Comparison of ENCODE assay signal across 17 cellular contexts in genomic region chr13:35906636-35907035, GRCh38.
DNase-seq lines count a peak whose midpoint lies in the region; ATAC-seq, FAIRE-seq and TF ChIP-seq lines count a peak whose summit lies in the region.
"Had no signal": no experiment of that assay in that cellular context is flagged by ENCODE, and none has a peak within 500 bp of the region (broad histone marks: within the 10 kb centered on the region; RNA-seq: fewer than 3 reads in every experiment).

No MANE protein-coding gene starts in this region.

- whole genome bisulfite sequencing in H1 (ENCODE audit: extremely low coverage in 1 of 2, insufficient coverage in 1 of 2, insufficient read length in 1 of 2, insufficient replicate concordance in 2 of 2, low coverage in 1 of 2, low lambda C conversion rate in 2 of 2, missing lambda C conversion rate in 1 of 2), 2 experiments: 70% methylated on average over 4 of the region's 4 CpGs; no CpG with 5 or more reads in 1 of the 2 experiments
- 51% methylated on average over 4 of the region's 4 CpGs for WGBS in right cardiac atrium

- TF ChIP-seq RAD21 in H1 (IDR thresholded peaks at IDR 0.05 in 1 of 2, conservative IDR thresholded peaks at IDR 0.05 in 1 of 2; ENCODE audit: low read depth in 2 of 2, low read length in 2 of 2): no peak

- no peak overlapping the region for H3K27ac ChIP-seq in left ventricle myocardium inferior (replicated peaks)
- H3K27ac ChIP-seq in MM.1S (ENCODE audit: low read length): peak overlapping the region; percentile 39; the same call in 1 of the 2 replicates
- no peak overlapping the region; the same call in 1 of the 2 replicates for H3K27ac ChIP-seq in H1 (ENCODE audit: low read depth, low read length)
- peak overlapping the region; percentile 45 for H3K27ac ChIP-seq in right cardiac atrium (ENCODE audit: low read length)
- no peak overlapping the region for H3K27ac ChIP-seq in WERI-Rb-1
- H3K27ac ChIP-seq: BLaER1, HL-60 had no signal

- H3K18ac ChIP-seq in H1 (ENCODE audit: extremely low read depth, low read length): no peak overlapping the region

- no peaks in the 10 kb centered on the region for H3K9me3 ChIP-seq in left ventricle myocardium inferior (replicated peaks)
- H3K9me3 ChIP-seq in MM.1S (replicated peaks; ENCODE audit: insufficient read depth, low read length): no peaks in the 10 kb centered on the region
- no peaks in the 10 kb centered on the region for H3K9me3 ChIP-seq in H1 (ENCODE audit: insufficient read depth in 2 of 2, low read depth in 1 of 2, low read length in 1 of 2)
- no peaks in the 10 kb centered on the region for H3K9me3 ChIP-seq in right cardiac atrium (ENCODE audit: control insufficient read depth, low read length)
- no peaks in the 10 kb centered on the region for H3K9me3 ChIP-seq in WERI-Rb-1 (ENCODE audit: severe bottlenecking)
- H3K9me3 ChIP-seq: BLaER1 had no signal

- TF ChIP-seq POLR2A in H1 (IDR thresholded peaks at IDR 0.05; ENCODE audit: control extremely low read depth in 1 of 2, low read depth in 2 of 2, low read length in 2 of 2): no peak

- H4K5ac ChIP-seq in H1 (ENCODE audit: insufficient read length, low read depth, low read length): no peak overlapping the region

- no peak overlapping the region for H2BK12ac ChIP-seq in H1 (ENCODE audit: low read depth, low read length)

- CTCF ChIA-PET in H1 (lab: Charles Lee; ENCODE audit: partially characterized antibody): interaction anchor here (0.7 to 1.7 kb wide), 3 partner anchors 25 to 139 kb away, joined by 3 to 5 read pairs (median 4); no protein-coding TSS in a partner anchor

- H3K4me3 ChIP-seq in left ventricle myocardium inferior (no peak overlapping the region), MM.1S (ENCODE audit: low read length) (no peak overlapping the region), H1 (ENCODE audit: extremely low read depth in 1 of 4, insufficient read depth in 2 of 4, low read depth in 3 of 4, low read length in 4 of 4) (no peak overlapping the region), right cardiac atrium (ENCODE audit: low read length) (no peak overlapping the region), WERI-Rb-1 (ENCODE audit: low read depth, low read length) (no peak overlapping the region)
- H3K4me3 ChIP-seq: BLaER1 had no signal

- no peak overlapping the region for H2BK15ac ChIP-seq in H1 (ENCODE audit: low read length)

- H2BK120ac ChIP-seq in H1 (replicated peaks; ENCODE audit: low read depth, low read length): no peak overlapping the region

- H3K79me1 ChIP-seq in H1 (ENCODE audit: low read depth, low read length): no peaks in the 10 kb centered on the region

- H3K79me2 ChIP-seq in MM.1S (ENCODE audit: low read length): no peaks in the 10 kb centered on the region
- no peaks in the 10 kb centered on the region for H3K79me2 ChIP-seq in H1 (ENCODE audit: control insufficient read depth in 1 of 2, insufficient read depth in 2 of 2, low read length in 2 of 2)

- no peak for DNase-seq in Right ventricle myocardium inferior (ENCODE audit: missing footprints)
- DNase-seq in left ventricle myocardium inferior: no peak
- DNase-seq in MM.1S: peak; percentile 48
- DNase-seq in H1 (ENCODE audit: low read depth in 1 of 2, low spot score in 2 of 2): peak in 1 of 2 experiments; percentile 33
- DNase-seq in right cardiac atrium: peak in 1 of 3 donors; percentile 22
- DNase-seq in SW 1271 (lab: John Stamatoyannopoulos, UW): no peak
- DNase-seq in WERI-Rb-1: no peak
- DNase-seq: 8988T; Calu3; CD8-positive, alpha-beta T cell; HCEC 1CT had no signal

- H3F3A ChIP-seq in MM.1S (ENCODE audit: insufficient read depth, low read length): no peaks in the 10 kb centered on the region

- H4K20me1 ChIP-seq in MM.1S (ENCODE audit: insufficient read depth, low read length) (no peaks in the 10 kb centered on the region), H1 (replicated peaks in 1 of 2; ENCODE audit: control insufficient read depth in 1 of 2, insufficient read depth in 2 of 2, low read length in 2 of 2) (no peaks in the 10 kb centered on the region)
- H4K20me1 ChIP-seq: BLaER1 had no signal

- TF ChIP-seq CTCF in left ventricle myocardium inferior (IDR thresholded peaks at IDR 0.05; ENCODE audit: borderline replicate concordance) (no peak), MM.1S (IDR thresholded peaks at IDR 0.05; ENCODE audit: low read length) (no peak), H1 (IDR thresholded peaks at IDR 0.05; ENCODE audit: control extremely low read depth in 1 of 3, insufficient read depth in 1 of 3, low read depth in 1 of 3, low read length in 3 of 3) (no peak), WERI-Rb-1 (IDR thresholded peaks at IDR 0.05; ENCODE audit: low read depth, low read length) (no peak)

- intact Hi-C loops in Right ventricle myocardium inferior (cut with DNase I): no loop called here
- intact Hi-C loops in left ventricle myocardium inferior (cut with micrococcal nuclease): no loop called here
- intact Hi-C loops in right cardiac atrium (cut with DNase I): no loop called here

- H3K9me2 ChIP-seq in MM.1S (replicated peaks; ENCODE audit: insufficient read depth, low read length): no peaks in the 10 kb centered on the region

- FAIRE-seq in H1 (lab: Jason Lieb, UNC): no peak
- FAIRE-seq: G401.6, GM12891, GM19239, H54 had no signal

- no peak overlapping the region for H3K4ac ChIP-seq in H1 (replicated peaks; ENCODE audit: insufficient read length, low read depth, low read length)

- H3K14ac ChIP-seq in H1 (ENCODE audit: insufficient read length): no peak overlapping the region

- H2AK5ac ChIP-seq in H1 (ENCODE audit: low read depth, low read length): no peak overlapping the region

- no peaks in the 10 kb centered on the region for H3K36me3 ChIP-seq in left ventricle myocardium inferior
- no peaks in the 10 kb centered on the region for H3K36me3 ChIP-seq in MM.1S (replicated peaks; ENCODE audit: insufficient read depth, low read length)
- no peaks in the 10 kb centered on the region for H3K36me3 ChIP-seq in H1 (ENCODE audit: control insufficient read depth in 2 of 4, insufficient read depth in 4 of 4, low read length in 3 of 4)
- H3K36me3 ChIP-seq in WERI-Rb-1: no peaks in the 10 kb centered on the region
- H3K36me3 ChIP-seq: BLaER1 had no signal

- 0 out of 2 replicates have a peak overlapping the region, but pooled peaks have one; percentile 12 for H3K4me2 ChIP-seq in MM.1S (ENCODE audit: low read depth, low read length)
- peak overlapping the region in 1 of 2 experiments; percentile 33; a peak in 2 of 4 replicates for H3K4me2 ChIP-seq in H1 (ENCODE audit: insufficient read depth in 1 of 2, low read depth in 2 of 2, low read length in 2 of 2)
- H3K4me2 ChIP-seq: BLaER1 had no signal

- POLR2A ChIA-PET in H1 (lab: Charles Lee; ENCODE audit: partially characterized antibody): no interaction called here

- H3K9ac ChIP-seq in MM.1S (ENCODE audit: low read length): no peak overlapping the region
- H3K9ac ChIP-seq in H1 (replicated peaks in 1 of 4; ENCODE audit: extremely low read depth in 1 of 4, low read depth in 3 of 4, low read length in 3 of 4): no peak overlapping the region
- H3K9ac ChIP-seq: BLaER1 had no signal

- H2AFZ ChIP-seq in MM.1S (ENCODE audit: low read length) (0 out of 2 replicates have a peak overlapping the region, but pooled peaks have one; percentile 15), H1 (ENCODE audit: low read length) (no peak overlapping the region)

- H4K91ac ChIP-seq in H1 (replicated peaks; ENCODE audit: insufficient read length, low read length): no peak overlapping the region

- TF ChIP-seq EP300 in H1 (IDR thresholded peaks at IDR 0.05; ENCODE audit: borderline replicate concordance in 1 of 2, low read depth in 2 of 2, low read length in 2 of 2): no peak

- no peak overlapping the region for H3K23ac ChIP-seq in H1 (ENCODE audit: insufficient read length)

- H2BK20ac ChIP-seq in H1 (ENCODE audit: low read length): peak overlapping the region; percentile 38

- H3K4me1 ChIP-seq in left ventricle myocardium inferior: peaks cover 18% of the 10 kb centered on the region
- H3K4me1 ChIP-seq in MM.1S (ENCODE audit: low read length): peaks cover 5% of the 10 kb centered on the region; the same call in 1 of the 2 replicates
- H3K4me1 ChIP-seq in H1 (replicated peaks in 1 of 4; ENCODE audit: control insufficient read depth in 3 of 4, insufficient read depth in 4 of 4, low read length in 3 of 4): peaks cover 0 to 16% (median 1%) of the 10 kb centered on the region in 4 experiments; a peak in 4 of 7 replicates
- peaks cover 4% of the 10 kb centered on the region for H3K4me1 ChIP-seq in right cardiac atrium (ENCODE audit: control insufficient read depth, insufficient read depth, low read length)
- H3K4me1 ChIP-seq: BLaER1 had no signal

- H2BK5ac ChIP-seq in H1 (ENCODE audit: low read depth, low read length): no peak overlapping the region

- no peaks in the 10 kb centered on the region for H3K23me2 ChIP-seq in H1 (ENCODE audit: low read depth, low read length)

- no peaks in the 10 kb centered on the region for H3K27me3 ChIP-seq in left ventricle myocardium inferior (ENCODE audit: low read depth)
- no peaks in the 10 kb centered on the region for H3K27me3 ChIP-seq in MM.1S (replicated peaks; ENCODE audit: insufficient read depth, low read length)
- H3K27me3 ChIP-seq in H1 (replicated peaks in 1 of 4; ENCODE audit: control insufficient read depth in 3 of 4, extremely low read depth in 1 of 4, insufficient read depth in 3 of 4, low read length in 3 of 4): no peaks in the 10 kb centered on the region
- H3K27me3 ChIP-seq in right cardiac atrium (ENCODE audit: control insufficient read depth, insufficient read depth): no peaks in the 10 kb centered on the region
- H3K27me3 ChIP-seq in WERI-Rb-1 (ENCODE audit: insufficient read depth, low read depth, severe bottlenecking): no peaks in the 10 kb centered on the region
- H3K27me3 ChIP-seq: BLaER1 had no signal

- H4K8ac ChIP-seq in H1 (ENCODE audit: extremely low read depth, insufficient read depth, low read length): no peak overlapping the region

- ATAC-seq in Right ventricle myocardium inferior: peak; percentile 53
- peak; percentile 80 to 83 for ATAC-seq in right cardiac atrium
- ATAC-seq: CD8-positive, alpha-beta T cell had no signal

- H3K56ac ChIP-seq in H1 (replicated peaks; ENCODE audit: insufficient read length, low read depth, low read length): no peak overlapping the region

TF ChIP-seq in H1, 55 proteins besides CTCF, POLR2A, EP300 and RAD21:
- TF ChIP-seq SP4 (IDR thresholded peaks at IDR 0.05; ENCODE audit: low read length): no peak
- TF ChIP-seq KDM1A (IDR thresholded peaks at IDR 0.05; ENCODE audit: borderline replicate concordance, low read length): no peak
- TF ChIP-seq SUZ12 (IDR thresholded peaks at IDR 0.05; ENCODE audit: low read length): no peak
- TF ChIP-seq KDM5A (IDR thresholded peaks at IDR 0.05; ENCODE audit: low read length): no peak
- no peak for TF ChIP-seq JUND (IDR thresholded peaks at IDR 0.05; ENCODE audit: low read length)

Comparison
In these comparisons a context has a peak if more than half of its experiments do, and no peak if none do; other contexts are left out.
1. H3K27ac ChIP-seq: peak in MM.1S (single experiment) and right cardiac atrium (single experiment); none in left ventricle myocardium inferior (single experiment), H1 (single experiment) and WERI-Rb-1 (single experiment).